In the genomic region with DNA sequence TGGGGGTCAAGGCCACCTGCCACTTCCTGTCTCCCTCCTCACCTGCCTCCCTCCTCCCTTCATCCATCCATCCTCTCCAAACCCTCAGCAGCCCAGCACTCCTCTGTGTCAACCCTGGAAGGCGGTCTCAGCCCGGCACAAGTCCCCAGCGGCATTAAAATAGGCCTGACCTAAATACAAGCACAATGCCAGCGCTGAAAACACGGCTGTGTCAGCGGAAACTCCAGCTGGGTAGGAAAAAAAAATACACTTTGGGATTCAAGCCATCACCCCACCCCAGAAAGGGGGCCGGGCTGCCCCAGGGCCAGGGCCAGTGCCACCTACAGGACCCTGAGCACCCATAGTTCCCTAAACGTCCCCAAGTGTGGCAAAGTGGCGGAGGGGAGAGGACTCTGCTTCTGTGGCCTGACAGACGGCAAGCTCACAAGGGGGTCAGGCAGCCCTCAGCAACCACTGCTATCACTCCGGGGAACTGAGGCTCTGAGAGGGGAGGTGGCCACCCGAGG, we compare ENCODE assay signal across 18 cellular contexts. TPM values are rescaled to one million over a fixed set of nuclear protein-coding genes. Genes with fewer than 3 reads are reported as not detected.
DNase-seq lines count a peak whose midpoint lies in the region; ATAC-seq, FAIRE-seq and TF ChIP-seq lines count a peak whose summit lies in the region.
"Had no signal": no experiment of that assay in that cellular context is flagged by ENCODE, and none has a peak within 500 bp of the region (broad histone marks: within the 10 kb centered on the region; RNA-seq: fewer than 3 reads in every experiment).

No MANE protein-coding gene starts in this region.

- H3K9me3 ChIP-seq in skeletal muscle tissue (ENCODE audit: control insufficient read depth in 3 of 3, low read length in 3 of 3) = no peaks in the 10 kb centered on the region

- H3K9me3 Mint-ChIP-seq in brain = no peaks in the 10 kb centered on the region
- H3K9me3 Mint-ChIP-seq: activated T-cell treated with anti-CD3 and anti-CD28 coated beads, Interleukin-2, amount 50 U/mL, for 72 hours; T-helper 1 cell treated with Interleukin-12 subunit alpha and Interleukin-12 subunit beta and Interleukin-4 antibody, amounts not matched to agents 30 μg/mL and 1 μg/mL, for 36 hours had no signal

- peak overlapping the region in 2 of 3 donors; percentile 2 to 13 for H3K4me3 ChIP-seq in skeletal muscle tissue (ENCODE audit: low read length in 3 of 3)

- no peak for ATAC-seq in GM21529 (IDR thresholded peaks at IDR 0.05; ENCODE audit: unreplicated experiment)
- ATAC-seq: activated T-cell treated with anti-CD3 and anti-CD28 coated beads, Interleukin-2, amount 50 U/mL, for 72 hours; HCT116 had no signal

- H3K27ac ChIP-seq in layer of hippocampus (ENCODE audit: low read depth, low read length) (peak overlapping the region; percentile 46), skeletal muscle tissue (ENCODE audit: low read depth, low read length) (peak overlapping the region; percentile 92)
- H3K27ac ChIP-seq: RWPE1 had no signal

- no peaks in the 10 kb centered on the region for H3K36me3 Mint-ChIP-seq in brain
- H3K36me3 Mint-ChIP-seq: naive B cell had no signal

- H3K36me3 ChIP-seq in skeletal muscle tissue (ENCODE audit: control insufficient read depth in 3 of 3, insufficient read depth in 3 of 3, low read length in 3 of 3) = no peaks in the 10 kb centered on the region

- H3K27ac Mint-ChIP-seq in brain = peak overlapping the region; percentile 52 to 96 (median 83)
- H3K27ac Mint-ChIP-seq: activated T-cell treated with anti-CD3 and anti-CD28 coated beads, Interleukin-2, amount 50 U/mL, for 72 hours; naive B cell; T-helper 1 cell treated with Interleukin-12 subunit alpha and Interleukin-12 subunit beta and Interleukin-4 antibody, amounts not matched to agents 30 μg/mL and 1 μg/mL, for 36 hours had no signal

- H3K4me3 Mint-ChIP-seq in brain = peak overlapping the region in 2 of 5 experiments; percentile 47 to 59
- H3K4me3 Mint-ChIP-seq: activated T-cell treated with anti-CD3 and anti-CD28 coated beads, Interleukin-2, amount 50 U/mL, for 72 hours; naive B cell; T-helper 1 cell treated with Interleukin-12 subunit alpha and Interleukin-12 subunit beta and Interleukin-4 antibody, amounts not matched to agents 30 μg/mL and 1 μg/mL, for 36 hours had no signal

- H3K9ac ChIP-seq in skeletal muscle tissue (ENCODE audit: low read depth in 1 of 3, low read length in 3 of 3) = peak overlapping the region; percentile 69 to 81 (median 79)

- peak; percentile 41 for DNase-seq in NCI-H1436 (lab: John Stamatoyannopoulos, UW)
- no peak for DNase-seq in NCI-H1436 treated with DMSO at 0.1 percent for 48 hours (lab: John Stamatoyannopoulos, UW)
- no peak for DNase-seq in HTR-8/SVneo (ENCODE audit: insufficient read length, low spot score)
- no peak for DNase-seq in NCI-H1105 treated with DMSO at 0.1 percent for 48 hours (lab: John Stamatoyannopoulos, UW)
- DNase-seq: 8988T; activated CD4-positive, alpha-beta T cell treated with anti-CD3 and anti-CD28 coated beads, Interleukin-2, amount 50 U/mL, for 1 hour; activated T-cell treated with anti-CD3 and anti-CD28 coated beads, Interleukin-2, amount 50 U/mL, for 72 hours; MM.1S; naive B cell; NCI-H446 had no signal

- no peak for FAIRE-seq in HTR-8/SVneo (lab: Jason Lieb, UNC)
- FAIRE-seq: keratinocyte had no signal

- peaks cover 32% of the 10 kb centered on the region for H3K4me1 Mint-ChIP-seq in brain
- H3K4me1 Mint-ChIP-seq: naive B cell had no signal

- no peaks in the 10 kb centered on the region for H3K27me3 ChIP-seq in layer of hippocampus (ENCODE audit: control insufficient read depth, insufficient read depth, low read length)
- no peaks in the 10 kb centered on the region for H3K27me3 ChIP-seq in skeletal muscle tissue (ENCODE audit: control insufficient read depth in 3 of 3, insufficient read depth in 3 of 3, low read length in 3 of 3)

- no peaks in the 10 kb centered on the region for H3K27me3 Mint-ChIP-seq in brain

- H3K4me1 ChIP-seq in skeletal muscle tissue (ENCODE audit: control insufficient read depth in 3 of 3, insufficient read depth in 3 of 3, low read length in 3 of 3) = peaks cover 0 to 29% (median 16%) of the 10 kb centered on the region in 3 donors

- TF ChIP-seq CTCF in brain (conservative IDR thresholded peaks at IDR 0.05) = no peak

RNA-seq across cellular contexts. Expression of a gene that starts 22.7 kb away (rescaled TPM):
- polyA plus RNA-seq in brain (ENCODE audit: insufficient read depth, low read depth, low replicate concordance) = 33.6 TPM
- 16.2 TPM for total RNA-seq in skeletal muscle tissue
